Comparison of ENCODE assay signal across 2 cellular contexts in genomic region chr16:83955218-83956130, GRCh38.
TF ChIP-seq lines count a peak whose summit lies in the region.

No MANE protein-coding gene starts in this region.

TF ChIP-seq in H1, 55 proteins besides CTCF, POLR2A, EP300 and RAD21:
- no peak for TF ChIP-seq SIX5 (IDR thresholded peaks at IDR 0.05; ENCODE audit: low read depth, low read length)
- TF ChIP-seq NRF1 (IDR thresholded peaks at IDR 0.05; ENCODE audit: low read depth, low read length): no peak
- no peak for TF ChIP-seq RBBP5 (IDR thresholded peaks at IDR 0.05; ENCODE audit: borderline replicate concordance, low read depth, low read length)
- TF ChIP-seq TEAD4 (IDR thresholded peaks at IDR 0.05; ENCODE audit: low read depth, low read length): no peak
- no peak for TF ChIP-seq SP4 (IDR thresholded peaks at IDR 0.05; ENCODE audit: low read length)
- TF ChIP-seq EZH2 (IDR thresholded peaks at IDR 0.05; ENCODE audit: low read depth, low read length, severe bottlenecking): no peak
- TF ChIP-seq YY1 (IDR thresholded peaks at IDR 0.05; ENCODE audit: low read depth, low read length): no peak
- TF ChIP-seq POLR2AphosphoS5 (IDR thresholded peaks at IDR 0.05; ENCODE audit: low read depth, low read length): no peak
- no peak for TF ChIP-seq MAFK (IDR thresholded peaks at IDR 0.05; ENCODE audit: low read depth, low read length)
- no peak for TF ChIP-seq E2F6 (IDR thresholded peaks at IDR 0.05)
- no peak for TF ChIP-seq BCL11A (IDR thresholded peaks at IDR 0.05; ENCODE audit: low read depth in 2 of 2, low read length in 2 of 2)
- TF ChIP-seq TCF12 (IDR thresholded peaks at IDR 0.05; ENCODE audit: low read depth, low read length): no peak
- no peak for TF ChIP-seq EGR1 (IDR thresholded peaks at IDR 0.05; ENCODE audit: borderline replicate concordance, low read depth, low read length)
TF ChIP-seq in H1: peak in this region for 0.

TF ChIP-seq in liver, 16 proteins besides CTCF, POLR2A, EP300 and RAD21:
- TF ChIP-seq SP1 (IDR thresholded peaks at IDR 0.05) (no peak), ATF3 (IDR thresholded peaks at IDR 0.05) (no peak), HNF4A (conservative IDR thresholded peaks at IDR 0.05) (no peak), NR2F2 (IDR thresholded peaks at IDR 0.05) (no peak), REST (IDR thresholded peaks at IDR 0.05) (no peak), GABPA (IDR thresholded peaks at IDR 0.05 in 1 of 2, conservative IDR thresholded peaks at IDR 0.05 in 1 of 2) (no peak), FOXA1 (IDR thresholded peaks at IDR 0.05) (no peak), EGR1 (IDR thresholded peaks at IDR 0.05; ENCODE audit: low read depth in 2 of 2) (no peak), JUND (IDR thresholded peaks at IDR 0.05) (no peak), MAX (IDR thresholded peaks at IDR 0.05) (no peak), YY1 (IDR thresholded peaks at IDR 0.05) (no peak), RXRA (IDR thresholded peaks at IDR 0.05) (no peak), FOXA2 (IDR thresholded peaks at IDR 0.05) (no peak)
